ENCODE assay signal across 13 cellular contexts in the genomic region with DNA sequence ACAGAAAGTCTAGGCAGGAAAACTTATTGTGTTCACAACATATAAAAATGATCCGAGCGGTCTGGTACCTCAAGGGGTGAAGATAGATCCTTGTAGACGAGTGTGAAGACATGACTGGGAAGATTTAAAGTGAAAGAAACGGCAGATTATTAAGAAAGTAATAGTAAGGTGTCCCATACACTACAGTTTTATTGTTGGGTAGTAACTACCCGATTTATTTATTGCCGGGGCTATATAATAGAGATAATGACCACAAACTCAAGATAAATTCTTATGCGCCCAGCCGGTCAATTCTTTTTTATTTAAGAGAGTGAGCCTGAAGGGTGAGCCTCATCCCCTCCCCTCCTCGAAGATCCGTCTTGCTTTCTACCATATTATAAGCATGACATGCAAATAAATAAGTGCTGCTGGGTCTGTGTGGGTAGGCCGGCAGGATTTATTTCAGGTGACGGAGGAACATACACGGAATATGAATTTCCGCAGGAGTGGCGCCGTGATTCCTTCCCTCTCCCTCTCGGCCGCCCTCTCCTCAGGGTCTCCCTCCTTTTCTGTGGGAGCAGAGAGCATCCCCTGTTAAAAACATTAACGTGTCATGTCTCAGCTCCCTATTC.
DNase-seq lines count a peak whose midpoint lies in the region; FAIRE-seq and TF ChIP-seq lines count a peak whose summit lies in the region.
"Had no signal": no experiment of that assay in that cellular context is flagged by ENCODE, and none has a peak within 500 bp of the region (broad histone marks: within the 10 kb centered on the region; RNA-seq: fewer than 3 reads in every experiment).

No MANE protein-coding gene starts in this region.

- H3K14ac ChIP-seq in H1 (ENCODE audit: insufficient read length) = no peak overlapping the region

- peaks cover 8% of the 10 kb centered on the region for H3K23me2 ChIP-seq in H1 (ENCODE audit: low read depth, low read length)

- H3K4me3 ChIP-seq in HUES64 (ENCODE audit: low read length) (peak overlapping the region; percentile 46), H1 (ENCODE audit: extremely low read depth in 1 of 4, insufficient read depth in 2 of 4, low read depth in 3 of 4, low read length in 4 of 4) (peak overlapping the region in 2 of 4 experiments; percentile 18 to 59; a peak in 3 of 8 replicates), mesendoderm (ENCODE audit: low read length) (no peak overlapping the region), thyroid gland (replicated peaks in 1 of 3) (no peak overlapping the region)

- no peak overlapping the region for H3K27ac Mint-ChIP-seq in T-helper 2 cell treated with Interferon-gamma antibody and Interleukin-4, amounts not matched to agents 5 μg/mL and 100 μg/mL, for 36 hours

- no peak for FAIRE-seq in H1 (lab: Jason Lieb, UNC)

- H3K36me3 ChIP-seq in HUES64 (ENCODE audit: insufficient read depth, low read length) = no peaks in the 10 kb centered on the region
- H3K36me3 ChIP-seq in H1 (ENCODE audit: control insufficient read depth in 2 of 4, insufficient read depth in 4 of 4, low read length in 3 of 4) = no peaks in the 10 kb centered on the region
- no peaks in the 10 kb centered on the region for H3K36me3 ChIP-seq in mesendoderm (ENCODE audit: control insufficient read depth, insufficient read depth, low read length)
- no peaks in the 10 kb centered on the region for H3K36me3 ChIP-seq in thyroid gland

- H4K91ac ChIP-seq in H1 (replicated peaks; ENCODE audit: insufficient read length, low read length) = no peak overlapping the region

- H3K79me2 ChIP-seq in H1 (ENCODE audit: control insufficient read depth in 1 of 2, insufficient read depth in 2 of 2, low read length in 2 of 2) = no peaks in the 10 kb centered on the region
- no peaks in the 10 kb centered on the region for H3K79me2 ChIP-seq in mesendoderm (ENCODE audit: control insufficient read depth, insufficient read depth, low read length)

- no peak for TF ChIP-seq EP300 in H1 (IDR thresholded peaks at IDR 0.05; ENCODE audit: borderline replicate concordance in 1 of 2, low read depth in 2 of 2, low read length in 2 of 2)

- peaks cover 0 to 8% of the 10 kb centered on the region in 2 experiments for H4K20me1 ChIP-seq in H1 (replicated peaks in 1 of 2; ENCODE audit: control insufficient read depth in 1 of 2, insufficient read depth in 2 of 2, low read length in 2 of 2)

- TF ChIP-seq CTCF in H1 (IDR thresholded peaks at IDR 0.05; ENCODE audit: control extremely low read depth in 1 of 3, insufficient read depth in 1 of 3, low read depth in 1 of 3, low read length in 3 of 3) (no peak), thyroid gland (IDR thresholded peaks at IDR 0.05) (no peak)

- no peak overlapping the region for H3K4ac ChIP-seq in H1 (replicated peaks; ENCODE audit: insufficient read length, low read depth, low read length)
- H3K4ac ChIP-seq in mesendoderm (ENCODE audit: low read depth, low read length) = no peak overlapping the region

- H3K4me1 Mint-ChIP-seq in T-helper 2 cell treated with Interferon-gamma antibody and Interleukin-4, amounts not matched to agents 5 μg/mL and 100 μg/mL, for 36 hours (ENCODE audit: low read depth) = peaks cover 2% of the 10 kb centered on the region

- H3K36me3 Mint-ChIP-seq in T-helper 2 cell treated with Interferon-gamma antibody and Interleukin-4, amounts not matched to agents 5 μg/mL and 100 μg/mL, for 36 hours (ENCODE audit: low read depth) = no peaks in the 10 kb centered on the region

- H4K5ac ChIP-seq in H1 (ENCODE audit: insufficient read length, low read depth, low read length) (no peak overlapping the region), mesendoderm (ENCODE audit: low read length) (no peak overlapping the region)

- H2BK12ac ChIP-seq in H1 (ENCODE audit: low read depth, low read length) = no peak overlapping the region; the same call in 1 of the 2 replicates

- POLR2A ChIA-PET in H1 (lab: Charles Lee; ENCODE audit: partially characterized antibody) = no interaction called here

- H3K4me3 Mint-ChIP-seq in T-helper 2 cell treated with Interferon-gamma antibody and Interleukin-4, amounts not matched to agents 5 μg/mL and 100 μg/mL, for 36 hours = no peak overlapping the region

- H3K9ac ChIP-seq in HUES64 (ENCODE audit: low read depth, low read length) (no peak overlapping the region), H1 (replicated peaks in 1 of 4; ENCODE audit: extremely low read depth in 1 of 4, low read depth in 3 of 4, low read length in 3 of 4) (no peak overlapping the region), mesendoderm (ENCODE audit: low read length) (no peak overlapping the region)

- DNase-seq in H1 (ENCODE audit: low read depth in 1 of 2, low spot score in 2 of 2) = no peak
- DNase-seq in mesendoderm = no peak
- DNase-seq in thyroid gland = no peak
- no peak for DNase-seq in T-helper 2 cell treated with Interferon-gamma antibody and Interleukin-4, amounts not matched to agents 5 μg/mL and 100 μg/mL, for 36 hours (ENCODE audit: low spot score)
- DNase-seq in NCI-H1048 (lab: John Stamatoyannopoulos, UW) = no peak
- DNase-seq in occipital lobe (lab: John Stamatoyannopoulos, UW) = no peak
- DNase-seq: effector memory CD4-positive, alpha-beta T cell; GOT3; Kasumi-1; NCI-H187 treated with DMSO at 0.1 percent for 48 hours; NCI-H524 treated with DMSO at 0.1 percent for 48 hours had no signal

- 5% methylated on average over 14 of the region's 19 CpGs for WGBS in HUES64
- WGBS in H1 (ENCODE audit: extremely low coverage in 1 of 2, insufficient coverage in 1 of 2, insufficient read length in 1 of 2, insufficient replicate concordance in 2 of 2, low coverage in 1 of 2, low lambda C conversion rate in 2 of 2, missing lambda C conversion rate in 1 of 2), 2 experiments = 11% methylated on average over 19 of the region's 19 CpGs; no CpG with 5 or more reads in 1 of the 2 experiments
- no CpG with 5 or more reads among the region's 19 CpGs for WGBS in mesendoderm (ENCODE audit: extremely low coverage, insufficient coverage, low lambda C conversion rate)
- 25 to 28% methylated on average over 19 of the region's 19 CpGs for WGBS in thyroid gland, 2 donors

- intact Hi-C loops in thyroid gland (cut with DNase I) = no loop called here

- H3K18ac ChIP-seq in H1 (ENCODE audit: extremely low read depth, low read length) (no peak overlapping the region), mesendoderm (ENCODE audit: low read length) (no peak overlapping the region)

- peaks cover 39% of the 10 kb centered on the region for H3K27me3 Mint-ChIP-seq in T-helper 2 cell treated with Interferon-gamma antibody and Interleukin-4, amounts not matched to agents 5 μg/mL and 100 μg/mL, for 36 hours (ENCODE audit: low read depth)

- H3K56ac ChIP-seq in H1 (replicated peaks; ENCODE audit: insufficient read length, low read depth, low read length) = no peak overlapping the region
- H3K56ac ChIP-seq in mesendoderm (ENCODE audit: low read length) = no peak overlapping the region

- H3K9me3 ChIP-seq in HUES64 (ENCODE audit: insufficient read depth, low read depth, low read length) (no peaks in the 10 kb centered on the region), H1 (ENCODE audit: insufficient read depth in 2 of 2, low read depth in 1 of 2, low read length in 1 of 2) (no peaks in the 10 kb centered on the region), thyroid gland (no peaks in the 10 kb centered on the region)

- H2BK5ac ChIP-seq in H1 (ENCODE audit: low read depth, low read length) (no peak overlapping the region), mesendoderm (ENCODE audit: low read length) (no peak overlapping the region)

- H2AK5ac ChIP-seq in H1 (ENCODE audit: low read depth, low read length) (no peak overlapping the region), mesendoderm (ENCODE audit: low read length) (no peak overlapping the region)

- no peak overlapping the region for H2BK20ac ChIP-seq in H1 (ENCODE audit: low read length)

- H3K23ac ChIP-seq in H1 (ENCODE audit: insufficient read length) (no peak overlapping the region), mesendoderm (ENCODE audit: low read length) (no peak overlapping the region)

- H4K8ac ChIP-seq in H1 (ENCODE audit: extremely low read depth, insufficient read depth, low read length) (no peak overlapping the region), mesendoderm (ENCODE audit: low read depth, low read length) (no peak overlapping the region)

- H3K9me3 Mint-ChIP-seq in T-helper 2 cell treated with Interferon-gamma antibody and Interleukin-4, amounts not matched to agents 5 μg/mL and 100 μg/mL, for 36 hours = no peaks in the 10 kb centered on the region

- H3K4me1 ChIP-seq in HUES64 (ENCODE audit: insufficient read depth, low read length) = peaks cover 36% of the 10 kb centered on the region
- H3K4me1 ChIP-seq in H1 (replicated peaks in 1 of 4; ENCODE audit: control insufficient read depth in 3 of 4, insufficient read depth in 4 of 4, low read length in 3 of 4) = peaks cover 8 to 33% (median 14%) of the 10 kb centered on the region in 4 experiments
- no peaks in the 10 kb centered on the region for H3K4me1 ChIP-seq in mesendoderm (ENCODE audit: control insufficient read depth, low read depth, low read length)
- peaks cover 1 to 9% of the 10 kb centered on the region in 2 donors for H3K4me1 ChIP-seq in thyroid gland

- H3K4me2 ChIP-seq in H1 (ENCODE audit: insufficient read depth in 1 of 2, low read depth in 2 of 2, low read length in 2 of 2) (peak overlapping the region; percentile 86 to 87), mesendoderm (ENCODE audit: low read length) (peak overlapping the region; percentile 55)

- peaks cover 88% of the 10 kb centered on the region for H3K27me3 ChIP-seq in HUES64 (ENCODE audit: insufficient read depth, low read length)
- H3K27me3 ChIP-seq in H1 (replicated peaks in 1 of 4; ENCODE audit: control insufficient read depth in 3 of 4, extremely low read depth in 1 of 4, insufficient read depth in 3 of 4, low read length in 3 of 4) = peaks cover 46 to 70% (median 60%) of the 10 kb centered on the region in 4 experiments
- peaks cover 30% of the 10 kb centered on the region for H3K27me3 ChIP-seq in mesendoderm (ENCODE audit: insufficient read depth, low read length, poor library complexity)
- peaks cover 44% of the 10 kb centered on the region for H3K27me3 ChIP-seq in thyroid gland

- H3K79me1 ChIP-seq in H1 (ENCODE audit: low read depth, low read length) (no peaks in the 10 kb centered on the region), mesendoderm (ENCODE audit: low read length) (no peaks in the 10 kb centered on the region)

- H2AFZ ChIP-seq in H1 (ENCODE audit: low read length) = no peak overlapping the region

- TF ChIP-seq POLR2A in H1 (IDR thresholded peaks at IDR 0.05; ENCODE audit: control extremely low read depth in 1 of 2, low read depth in 2 of 2, low read length in 2 of 2) (no peak), thyroid gland (IDR thresholded peaks at IDR 0.05) (no peak)

- H3K27ac ChIP-seq in HUES64 (ENCODE audit: low read depth, low read length) (no peak overlapping the region), H1 (ENCODE audit: low read depth, low read length) (no peak overlapping the region), mesendoderm (ENCODE audit: low read depth, low read length) (no peak overlapping the region), thyroid gland (peak overlapping the region; percentile 60 to 74 (median 62))
- H3K27ac ChIP-seq: RWPE1 had no signal

- TF ChIP-seq RAD21 in H1 (IDR thresholded peaks at IDR 0.05 in 1 of 2, conservative IDR thresholded peaks at IDR 0.05 in 1 of 2; ENCODE audit: low read depth in 2 of 2, low read length in 2 of 2) = no peak

- no peak overlapping the region for H2BK15ac ChIP-seq in H1 (ENCODE audit: low read length)
- no peak overlapping the region for H2BK15ac ChIP-seq in mesendoderm (replicated peaks; ENCODE audit: low read depth)

- H2BK120ac ChIP-seq in H1 (replicated peaks; ENCODE audit: low read depth, low read length) (no peak overlapping the region), mesendoderm (ENCODE audit: low read depth, low read length) (no peak overlapping the region)

- CTCF ChIA-PET in H1 (lab: Charles Lee; ENCODE audit: partially characterized antibody) = interaction anchor here (2.4 to 14.4 kb wide), 2 partner anchors 146 to 153 kb away, joined by 7 to 161 read pairs; a partner anchor contains a TSS

Comparison
In these comparisons a context has a peak if more than half of its experiments do, and no peak if none do; other contexts are left out.
1. H3K27ac ChIP-seq: peak in thyroid gland (3 of 3); none in HUES64 (single experiment), H1 (single experiment) and mesendoderm (single experiment).